ENCODE assay signal across 19 cellular contexts in the genomic region with DNA sequence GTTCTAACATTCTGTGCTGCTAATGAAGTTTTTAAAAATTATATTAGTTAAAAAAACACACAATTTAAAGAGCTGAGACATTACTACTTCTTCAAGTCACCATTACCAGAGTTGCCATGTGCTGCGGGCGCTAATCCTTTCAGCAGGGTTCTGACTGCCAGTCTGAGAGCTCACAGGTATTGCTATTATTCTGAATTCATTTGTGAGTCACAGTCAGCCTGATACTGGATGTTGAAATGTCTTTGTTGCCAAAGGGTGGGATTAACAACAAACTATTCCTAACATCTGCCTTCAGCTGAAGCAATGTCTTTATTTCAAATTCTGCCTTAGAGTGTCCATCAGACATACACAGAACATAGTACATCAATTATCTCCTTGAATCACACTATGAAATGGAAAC.
"Had no signal": no experiment of that assay in that cellular context is flagged by ENCODE, and none has a peak within 500 bp of the region (broad histone marks: within the 10 kb centered on the region; RNA-seq: fewer than 3 reads in every experiment).

No MANE protein-coding gene starts in this region.

- H3K4me3 ChIP-seq: body of pancreas, cardiac muscle cell, Peyer's patch had no signal

- ATAC-seq: activated CD8-positive, alpha-beta memory T cell treated with anti-CD3 and anti-CD28 coated beads, Interleukin-2, amount 10 ng/mL, durations not matched to agents 7 days and 5 days; body of pancreas; WTC11 had no signal

- DNase-seq: activated CD4-positive, alpha-beta T cell treated with anti-CD3 and anti-CD28 coated beads, Interleukin-2, amount 10 ng/mL, durations not matched to agents 24 days and 14 days; activated CD4-positive, alpha-beta T cell treated with anti-CD3 and anti-CD28 coated beads, Interleukin-2, amount 50 U/mL, for 48 hours; activated CD4-positive, CD25-positive, alpha-beta regulatory T cell treated with anti-CD3 and anti-CD28 coated beads, Interleukin-2, amount 50 U/mL, for 72 hours; activated CD8-positive, alpha-beta memory T cell treated with anti-CD3 and anti-CD28 coated beads, Interleukin-2, amount 10 ng/mL, durations not matched to agents 7 days and 5 days; activated effector memory CD4-positive, alpha-beta T cell treated with Interleukin-2 at 50 U/mL for 16 hours; activated naive CD4-positive, alpha-beta T cell; activated T-cell treated with anti-CD3 and anti-CD28 coated beads, Interleukin-2, amount 50 U/mL, for 24 hours; aorta; body of pancreas; cerebellar nuclear complex; NCI-H1105 treated with DMSO at 0.1 percent for 48 hours; NCI-H1436 treated with DMSO at 0.1 percent for 48 hours; NCI-H187; NCI-H2081; NCI-H510A treated with DMSO at 0.1 percent for 48 hours; Peyer's patch; SHP77 treated with DMSO at 0.1 percent for 48 hours had no signal

- H3K9me3 ChIP-seq: body of pancreas, Peyer's patch had no signal

- H3K36me3 ChIP-seq: cardiac muscle cell, Peyer's patch had no signal

- H3K4me1 ChIP-seq: body of pancreas, Peyer's patch had no signal

- H3K27me3 ChIP-seq: body of pancreas, cardiac muscle cell, Peyer's patch had no signal

- H3K27ac ChIP-seq: body of pancreas, cardiac muscle cell, Peyer's patch had no signal
